In the genomic region with DNA sequence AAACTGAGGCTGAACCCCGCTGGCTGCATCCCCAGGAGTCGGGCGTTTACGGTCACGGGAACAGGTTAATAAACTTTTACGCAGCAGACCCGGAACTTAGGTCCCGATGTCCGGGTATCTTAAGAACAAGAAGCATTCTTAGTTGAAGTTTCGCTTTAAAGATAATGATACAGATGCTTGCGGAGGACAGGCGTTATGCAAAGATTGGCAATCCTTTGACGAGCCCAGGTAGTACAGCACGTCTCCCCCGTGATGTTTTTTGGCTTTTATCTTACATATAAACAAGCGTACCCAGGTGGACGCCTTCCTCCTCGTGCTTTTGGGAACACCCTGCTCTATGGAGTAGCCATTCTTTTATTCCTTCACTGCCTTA, we compare ENCODE assay signal across 8 cellular contexts. TPM values are rescaled to one million over a fixed set of nuclear protein-coding genes. Genes with fewer than 3 reads are reported as not detected.
DNase-seq lines count a peak whose midpoint lies in the region; ATAC-seq and TF ChIP-seq lines count a peak whose summit lies in the region.

No MANE protein-coding gene starts in this region.

- intact Hi-C loops in mucosa of descending colon (cut with DNase I, micrococcal nuclease) = no loop called here

- H4K20me1 ChIP-seq in Karpas-422 (ENCODE audit: insufficient read depth, low read depth, low read length) = no peaks in the 10 kb centered on the region

- POLR2A ChIA-PET in AG04449 (lab: Yijun Ruan, JAX) = interaction anchor here (0.7 kb wide), 1 partner anchor 263 kb away, joined by 3 read pairs; no protein-coding TSS in a partner anchor

- no peak for DNase-seq in AG04449 (ENCODE audit: low read depth, low spot score)
- peak; percentile 71 for DNase-seq in Karpas-422
- no peak for DNase-seq in cardiac fibroblast (ENCODE audit: low read depth in 2 of 2)
- peak in 1 of 3 donors; percentile 51 for DNase-seq in mucosa of descending colon
- no peak for DNase-seq in NCI-H1436 treated with DMSO at 0.1 percent for 48 hours (lab: John Stamatoyannopoulos, UW)
- DNase-seq in DMS79 treated with DMSO at 0.1 percent for 48 hours (lab: John Stamatoyannopoulos, UW) = no peak

- H3K9me3 ChIP-seq in Karpas-422 (ENCODE audit: low read length) (no peaks in the 10 kb centered on the region; the same call in 1 of the 2 replicates), mucosa of descending colon (peaks cover 3% of the 10 kb centered on the region)

- H3K4me2 ChIP-seq in Karpas-422 (ENCODE audit: low read depth, low read length, poor library complexity, severe bottlenecking) = peak overlapping the region; percentile 99

- no peaks in the 10 kb centered on the region for H3K9me2 ChIP-seq in Karpas-422 (replicated peaks; ENCODE audit: insufficient read depth, low read length)

- H3K27me3 ChIP-seq in Karpas-422 (ENCODE audit: low read length) = peaks cover 4% of the 10 kb centered on the region; the same call in 1 of the 2 replicates

- H3K9ac ChIP-seq in Karpas-422 (ENCODE audit: low read length) = peak overlapping the region; percentile 95

- TF ChIP-seq CTCF in AG04449 (IDR thresholded peaks at IDR 0.05; ENCODE audit: insufficient read depth, low read length, missing control alignments) (no peak), cardiac fibroblast (IDR thresholded peaks at IDR 0.05; ENCODE audit: low read depth, low read length) (no peak), mucosa of descending colon (IDR thresholded peaks at IDR 0.05) (no peak)

- H3K4me1 ChIP-seq in Karpas-422 (ENCODE audit: low read length) (peaks cover 28% of the 10 kb centered on the region), mucosa of descending colon (ENCODE audit: low read depth) (peaks cover 31% of the 10 kb centered on the region)

- peaks cover 28% of the 10 kb centered on the region for H3K79me2 ChIP-seq in Karpas-422 (ENCODE audit: low read length)

- no peaks in the 10 kb centered on the region for H3K36me3 ChIP-seq in Karpas-422 (ENCODE audit: insufficient read depth, low read length)
- H3K36me3 ChIP-seq in mucosa of descending colon (ENCODE audit: low read depth) = no peaks in the 10 kb centered on the region

- peak overlapping the region; percentile 76 for H3K4me3 ChIP-seq in AG04449 (ENCODE audit: low read depth, low read length)
- H3K4me3 ChIP-seq in Karpas-422 (ENCODE audit: low read length) = peak overlapping the region; percentile 92
- peak overlapping the region; percentile 65 for H3K4me3 ChIP-seq in cardiac fibroblast (replicated peaks in 1 of 2; ENCODE audit: low read depth in 2 of 2, low read length in 2 of 2)
- peak overlapping the region; percentile 61 for H3K4me3 ChIP-seq in mucosa of descending colon

- ATAC-seq in mucosa of descending colon (peak; percentile 24), GM19467 (IDR thresholded peaks at IDR 0.05; ENCODE audit: unreplicated experiment) (no peak), HG02642 (IDR thresholded peaks at IDR 0.05; ENCODE audit: poor library complexity, unreplicated experiment) (no peak)

- CTCF ChIA-PET in AG04449 (lab: Yijun Ruan, JAX) = interaction anchor here (0.7 to 1.7 kb wide), 2 partner anchors 206 to 266 kb away, joined by 3 to 4 read pairs; no protein-coding TSS in a partner anchor

- H3K27ac ChIP-seq in Karpas-422 (ENCODE audit: low read length) = peak overlapping the region; percentile 69

- H2AFZ ChIP-seq in Karpas-422 (ENCODE audit: low read length) = peak overlapping the region; percentile 99; the same call in 1 of the 2 replicates

RNA-seq across cellular contexts. Expression of gene TOLLIP, which starts 0.9 kb away (rescaled TPM):
- total RNA-seq in Karpas-422 (2014; rRNA removed; shearing (Covaris generic); ENCODE audit: low replicate concordance) = 6.5 and 20.9 TPM in 2 replicates
- total RNA-seq in mucosa of descending colon = 10 to 100 TPM; 62.4 to 65.4 (median 62.5) TPM
